In the genomic region with DNA sequence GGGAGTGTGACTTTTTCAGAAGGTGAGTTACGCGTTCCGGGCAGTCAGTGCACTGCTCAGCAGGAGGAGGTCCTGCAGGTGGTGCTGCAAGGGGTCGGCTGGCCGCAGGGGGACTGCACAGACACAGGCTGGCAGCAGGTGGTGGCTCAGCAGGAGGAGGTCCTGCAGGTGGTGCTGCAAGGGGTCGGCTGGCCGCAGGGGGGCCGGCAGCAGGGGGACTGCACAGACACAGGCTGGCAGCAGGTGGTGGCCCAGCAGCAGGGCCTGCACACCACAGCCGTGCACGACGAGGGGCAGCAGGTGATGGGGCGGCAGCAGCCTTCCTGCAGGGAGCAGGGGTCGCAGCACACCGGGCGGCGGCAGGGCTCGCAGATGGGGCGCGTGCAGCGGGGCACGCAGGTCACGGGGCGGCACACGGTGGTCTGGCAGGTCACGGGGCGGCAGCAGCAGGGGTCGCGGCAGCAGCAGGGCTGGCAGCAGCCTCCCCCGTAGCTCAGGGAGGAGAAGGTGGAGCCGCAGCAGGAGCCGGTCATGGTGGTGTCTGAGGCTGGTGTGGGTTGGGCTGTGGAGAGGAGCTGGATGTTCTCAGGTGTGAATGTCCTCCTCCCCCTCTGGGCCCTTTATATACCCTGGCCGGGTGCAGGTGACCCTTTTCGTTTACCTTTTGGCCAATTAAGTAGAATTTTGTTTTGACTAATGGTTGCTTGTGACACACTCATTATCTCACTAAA, we compare ENCODE assay signal across 9 cellular contexts. TPM values are rescaled to one million over a fixed set of nuclear protein-coding genes. Genes with fewer than 3 reads are reported as not detected.
DNase-seq lines count a peak whose midpoint lies in the region; ATAC-seq, FAIRE-seq and TF ChIP-seq lines count a peak whose summit lies in the region.
"Not testable (repeated sequence)": the region's sequence is repeated elsewhere in the genome, so short reads cannot be mapped to it uniquely, and the experiment has no call there.
"Had no signal": no experiment of that assay in that cellular context is flagged by ENCODE, and none has a peak within 500 bp of the region (broad histone marks: within the 10 kb centered on the region; RNA-seq: fewer than 3 reads in every experiment).

Gene KRTAP2-1, minus strand, starts transcription at position 582 of the 731 bp plus-strand sequence. Its CDS starts 49 bp downstream, at position 533.

- 0 out of 2 replicates have a peak within 1 kb of the TSS, but pooled peaks have one; percentile 51 for H4K8ac ChIP-seq in H1 (ENCODE audit: extremely low read depth, insufficient read depth, low read length)
- not testable (repeated sequence) for H4K8ac ChIP-seq in mesendoderm (ENCODE audit: low read depth, low read length)

- POLR2A ChIA-PET in HEK293 (lab: Yijun Ruan, JAX): not testable (repeated sequence)
- POLR2A ChIA-PET in SK-N-SH (lab: Yijun Ruan, JAX) (interaction anchor here (0.6 kb wide), 1 partner anchor 7 kb away, joined by 3 read pairs; no protein-coding TSS in a partner anchor), H1 (lab: Charles Lee; ENCODE audit: partially characterized antibody) (interaction anchor here (0.6 kb wide), 1 partner anchor 195 kb away, joined by 5 read pairs; no protein-coding TSS in a partner anchor)

- intact Hi-C loops in upper lobe of right lung (cut with DNase I): not testable (repeated sequence)

- H3K9me3 Mint-ChIP-seq in osteocyte (ENCODE audit: unreplicated experiment): peaks cover 18% of the 10 kb centered on the region

- DNase-seq in NCI-H69 (lab: John Stamatoyannopoulos, UW): peak; percentile 30
- not testable (repeated sequence) for DNase-seq in SK-N-SH; H1 (ENCODE audit: low read depth in 1 of 2, low spot score in 2 of 2); mesendoderm; osteocyte (ENCODE audit: extremely low spot score, unreplicated experiment); upper lobe of right lung

- TF ChIP-seq EP300 in SK-N-SH (IDR thresholded peaks at IDR 0.05; ENCODE audit: borderline replicate concordance in 1 of 2, low read depth in 1 of 2, low read length in 1 of 2); H1 (IDR thresholded peaks at IDR 0.05; ENCODE audit: borderline replicate concordance in 1 of 2, low read depth in 2 of 2, low read length in 2 of 2): not testable (repeated sequence)

- peaks cover 13% of the 10 kb centered on the region for H3K4me1 ChIP-seq in ACC112 (ENCODE audit: control insufficient read depth, insufficient read depth, low read length, unreplicated experiment)
- not testable (repeated sequence) for H3K4me1 ChIP-seq in HEK293 (ENCODE audit: control insufficient read depth, insufficient read depth, low read length); SK-N-SH (ENCODE audit: control insufficient read depth in 1 of 2, insufficient read depth in 2 of 2, low read depth in 1 of 2, low read length in 1 of 2); H1 (replicated peaks in 1 of 4; ENCODE audit: control insufficient read depth in 3 of 4, insufficient read depth in 4 of 4, low read length in 3 of 4); mesendoderm (ENCODE audit: control insufficient read depth, low read depth, low read length); upper lobe of right lung

- not testable (repeated sequence) for H3K4me3 ChIP-seq in ACC112 (ENCODE audit: low read depth, low read length); HEK293 (ENCODE audit: low read depth, low read length); SK-N-SH (ENCODE audit: low read depth in 2 of 2, low read length in 1 of 2); H1 (ENCODE audit: extremely low read depth in 1 of 4, insufficient read depth in 2 of 4, low read depth in 3 of 4, low read length in 4 of 4); mesendoderm (ENCODE audit: low read length); upper lobe of right lung

- H2BK12ac ChIP-seq in H1 (ENCODE audit: low read depth, low read length): not testable (repeated sequence)

- not testable (repeated sequence) for H3K36me3 Mint-ChIP-seq in osteocyte (ENCODE audit: unreplicated experiment)

- H3F3A ChIP-seq in SK-N-SH (replicated peaks; ENCODE audit: insufficient read depth): not testable (repeated sequence)

- CTCF ChIA-PET in HEK293 (lab: Yijun Ruan, JAX); SK-N-SH (lab: Yijun Ruan, JAX): not testable (repeated sequence)
- CTCF ChIA-PET in H1 (lab: Charles Lee; ENCODE audit: partially characterized antibody): interaction anchor here (0.5 kb wide), 1 partner anchor 12 kb away, joined by 3 read pairs; no protein-coding TSS in a partner anchor

- H2BK120ac ChIP-seq in H1 (replicated peaks; ENCODE audit: low read depth, low read length); mesendoderm (ENCODE audit: low read depth, low read length): not testable (repeated sequence)

- not testable (repeated sequence) for H3K56ac ChIP-seq in H1 (replicated peaks; ENCODE audit: insufficient read length, low read depth, low read length)
- H3K56ac ChIP-seq in mesendoderm (ENCODE audit: low read length): peak within 1 kb of the TSS; percentile 34

- H3K23ac ChIP-seq in H1 (ENCODE audit: insufficient read length); mesendoderm (ENCODE audit: low read length): not testable (repeated sequence)

- not testable (repeated sequence) for H3K27me3 Mint-ChIP-seq in osteocyte (ENCODE audit: unreplicated experiment)

- H3K23me2 ChIP-seq in H1 (ENCODE audit: low read depth, low read length): not testable (repeated sequence)

- TF ChIP-seq CTCF in HEK293 (tag by site-specific recombination; IDR thresholded peaks at IDR 0.05); SK-N-SH (IDR thresholded peaks at IDR 0.05); H1 (IDR thresholded peaks at IDR 0.05; ENCODE audit: control extremely low read depth in 1 of 3, insufficient read depth in 1 of 3, low read depth in 1 of 3, low read length in 3 of 3); osteocyte (IDR thresholded peaks at IDR 0.05); upper lobe of right lung (IDR thresholded peaks at IDR 0.05): not testable (repeated sequence)

- H3K4me1 Mint-ChIP-seq in osteocyte (ENCODE audit: unreplicated experiment): peaks cover 21% of the 10 kb centered on the region

- not testable (repeated sequence) for H3K9me2 ChIP-seq in SK-N-SH

- TF ChIP-seq POLR2A in H1 (IDR thresholded peaks at IDR 0.05; ENCODE audit: control extremely low read depth in 1 of 2, low read depth in 2 of 2, low read length in 2 of 2): not testable (repeated sequence)

- peak within 1 kb of the TSS; percentile 87 for H3K27ac ChIP-seq in ACC112 (ENCODE audit: low read depth, low read length)
- H3K27ac ChIP-seq in HEK293 (ENCODE audit: extremely low read depth, low read depth, low read length); SK-N-SH (ENCODE audit: low read depth in 2 of 2, low read length in 1 of 2); H1 (ENCODE audit: low read depth, low read length); mesendoderm (ENCODE audit: low read depth, low read length); upper lobe of right lung: not testable (repeated sequence)

- H3K79me1 ChIP-seq in H1 (ENCODE audit: low read depth, low read length); mesendoderm (ENCODE audit: low read length): not testable (repeated sequence)

- WGBS in SK-N-SH (ENCODE audit: low lambda C conversion rate): 28% methylated on average over 7 of the region's 33 CpGs
- WGBS in H1 (ENCODE audit: extremely low coverage in 1 of 2, insufficient coverage in 1 of 2, insufficient read length in 1 of 2, insufficient replicate concordance in 2 of 2, low coverage in 1 of 2, low lambda C conversion rate in 2 of 2, missing lambda C conversion rate in 1 of 2), 2 experiments: 83% methylated on average over 10 of the region's 33 CpGs; no CpG with 5 or more reads in 1 of the 2 experiments
- WGBS in mesendoderm (ENCODE audit: extremely low coverage, insufficient coverage, low lambda C conversion rate): no CpG with 5 or more reads among the region's 33 CpGs

- not testable (repeated sequence) for H3K9ac ChIP-seq in SK-N-SH; H1 (replicated peaks in 1 of 4; ENCODE audit: extremely low read depth in 1 of 4, low read depth in 3 of 4, low read length in 3 of 4); mesendoderm (ENCODE audit: low read length)

- not testable (repeated sequence) for H3K9me3 ChIP-seq in HEK293 (ENCODE audit: control insufficient read depth, insufficient read depth, low read depth, low read length); SK-N-SH; H1 (ENCODE audit: insufficient read depth in 2 of 2, low read depth in 1 of 2, low read length in 1 of 2); upper lobe of right lung

- not testable (repeated sequence) for H2AK5ac ChIP-seq in H1 (ENCODE audit: low read depth, low read length); mesendoderm (ENCODE audit: low read length)

- not testable (repeated sequence) for H4K20me1 ChIP-seq in SK-N-SH (ENCODE audit: insufficient read depth); H1 (replicated peaks in 1 of 2; ENCODE audit: control insufficient read depth in 1 of 2, insufficient read depth in 2 of 2, low read length in 2 of 2)

- not testable (repeated sequence) for FAIRE-seq in H1 (lab: Jason Lieb, UNC)

- ATAC-seq in upper lobe of right lung: peak; percentile 39

- not testable (repeated sequence) for TF ChIP-seq RAD21 in SK-N-SH (IDR thresholded peaks at IDR 0.05; ENCODE audit: low read length); H1 (IDR thresholded peaks at IDR 0.05 in 1 of 2, conservative IDR thresholded peaks at IDR 0.05 in 1 of 2; ENCODE audit: low read depth in 2 of 2, low read length in 2 of 2)

- H4K5ac ChIP-seq in H1 (ENCODE audit: insufficient read length, low read depth, low read length); mesendoderm (ENCODE audit: low read length): not testable (repeated sequence)

- not testable (repeated sequence) for H3K79me2 ChIP-seq in ACC112 (ENCODE audit: control insufficient read depth, insufficient read depth, low read length, unreplicated experiment); SK-N-SH (ENCODE audit: insufficient read depth); H1 (ENCODE audit: control insufficient read depth in 1 of 2, insufficient read depth in 2 of 2, low read length in 2 of 2); mesendoderm (ENCODE audit: control insufficient read depth, insufficient read depth, low read length)

- H3K27me3 ChIP-seq in ACC112 (ENCODE audit: insufficient read depth, low read length); SK-N-SH (ENCODE audit: insufficient read depth); H1 (replicated peaks in 1 of 4; ENCODE audit: control insufficient read depth in 3 of 4, extremely low read depth in 1 of 4, insufficient read depth in 3 of 4, low read length in 3 of 4); mesendoderm (ENCODE audit: insufficient read depth, low read length, poor library complexity): not testable (repeated sequence)
- H3K27me3 ChIP-seq in upper lobe of right lung: peaks cover 11% of the 10 kb centered on the region

- peak within 1 kb of the TSS; percentile 87 for H3K27ac Mint-ChIP-seq in osteocyte (ENCODE audit: unreplicated experiment)

- H2BK20ac ChIP-seq in H1 (ENCODE audit: low read length): not testable (repeated sequence)

- not testable (repeated sequence) for H3K4ac ChIP-seq in H1 (replicated peaks; ENCODE audit: insufficient read length, low read depth, low read length); mesendoderm (ENCODE audit: low read depth, low read length)

- peak within 1 kb of the TSS; percentile 14; the same call in 1 of the 2 replicates for H3K4me2 ChIP-seq in SK-N-SH
- H3K4me2 ChIP-seq in H1 (ENCODE audit: insufficient read depth in 1 of 2, low read depth in 2 of 2, low read length in 2 of 2); mesendoderm (ENCODE audit: low read length): not testable (repeated sequence)

- H3K36me3 ChIP-seq in ACC112 (ENCODE audit: insufficient read depth, low read length); HEK293 (ENCODE audit: control insufficient read depth in 2 of 2, insufficient read depth in 1 of 2, low read length in 2 of 2); SK-N-SH (replicated peaks in 1 of 2; ENCODE audit: control insufficient read depth in 1 of 2, insufficient read depth in 2 of 2, low read length in 1 of 2); H1 (ENCODE audit: control insufficient read depth in 2 of 4, insufficient read depth in 4 of 4, low read length in 3 of 4); mesendoderm (ENCODE audit: control insufficient read depth, insufficient read depth, low read length); upper lobe of right lung: not testable (repeated sequence)

- H3K14ac ChIP-seq in H1 (ENCODE audit: insufficient read length): not testable (repeated sequence)

- H3K4me3 Mint-ChIP-seq in osteocyte (ENCODE audit: unreplicated experiment): not testable (repeated sequence)

- H2AFZ ChIP-seq in ACC112 (ENCODE audit: low read length, unreplicated experiment); H1 (ENCODE audit: low read length): not testable (repeated sequence)
- H2AFZ ChIP-seq in SK-N-SH (ENCODE audit: low read depth): peak within 1 kb of the TSS; percentile 44; the same call in 1 of the 2 replicates

- not testable (repeated sequence) for H3K18ac ChIP-seq in H1 (ENCODE audit: extremely low read depth, low read length)
- peak within 1 kb of the TSS; percentile 11 for H3K18ac ChIP-seq in mesendoderm (ENCODE audit: low read length)

- not testable (repeated sequence) for H4K91ac ChIP-seq in H1 (replicated peaks; ENCODE audit: insufficient read length, low read length)

- not testable (repeated sequence) for H2BK15ac ChIP-seq in H1 (ENCODE audit: low read length); mesendoderm (replicated peaks; ENCODE audit: low read depth)

- not testable (repeated sequence) for H2BK5ac ChIP-seq in H1 (ENCODE audit: low read depth, low read length); mesendoderm (ENCODE audit: low read length)

RNA-seq across cellular contexts. Expression of gene KRTAP2-1, which starts in this region (rescaled TPM):
- not detected in 2 replicates for polyA plus RNA-seq in SK-N-SH (2012; rRNA removed)
- polyA plus RNA-seq in SK-N-SH (2012; cell fraction: cytosol; rRNA removed): not detected in 2 replicates
- polyA plus RNA-seq in SK-N-SH (2012; cell fraction: nucleus; rRNA removed): not detected in 2 replicates
- total RNA-seq in H1 (2021; fragmentation: NEBNext Ultra II Directional; extraction: Animal tissue kit (Norgen Biotek cat#: 25700)): not detected in 2 replicates
- polyA plus RNA-seq in H1 (2011; rRNA removed): not detected in 2 replicates
- not detected for polyA plus RNA-seq in H1 (2011; cell fraction: cytosol; rRNA removed)
- not detected for polyA plus RNA-seq in H1 (2011; cell fraction: nucleus; rRNA removed)
- polyA plus RNA-seq in H1 (2012, experiment 1 of 2): not detected in 4 replicates
- not detected for polyA plus RNA-seq in H1 (2012, experiment 2 of 2)
- polyA plus RNA-seq in H1 (2013, experiment 1 of 2): not detected
- not detected for polyA plus RNA-seq in H1 (2013, experiment 2 of 2)
- polyA minus RNA-seq in H1 (2011; rRNA and poly(A)+ RNA removed): not detected in 2 replicates
- not detected for polyA minus RNA-seq in H1 (2011; cell fraction: cytosol; rRNA and poly(A)+ RNA removed)
- not detected for polyA minus RNA-seq in H1 (2011; cell fraction: nucleus; rRNA and poly(A)+ RNA removed)
- not detected for polyA plus RNA-seq in mesendoderm (2013, experiment 1 of 2)
- polyA plus RNA-seq in mesendoderm (2013, experiment 2 of 2): 0.07 TPM
- total RNA-seq in osteocyte: not detected in 2 replicates
- total RNA-seq in upper lobe of right lung: not detected
- polyA plus RNA-seq: BJ had no signal

Comparison
In these comparisons a context has a peak if more than half of its experiments do, and no peak if none do; other contexts are left out.
1. Peak in ATAC-seq in upper lobe of right lung; RNA of the gene not detected or under 1 TPM.